8 cellular contexts compared by ENCODE assay signal in the genomic region with DNA sequence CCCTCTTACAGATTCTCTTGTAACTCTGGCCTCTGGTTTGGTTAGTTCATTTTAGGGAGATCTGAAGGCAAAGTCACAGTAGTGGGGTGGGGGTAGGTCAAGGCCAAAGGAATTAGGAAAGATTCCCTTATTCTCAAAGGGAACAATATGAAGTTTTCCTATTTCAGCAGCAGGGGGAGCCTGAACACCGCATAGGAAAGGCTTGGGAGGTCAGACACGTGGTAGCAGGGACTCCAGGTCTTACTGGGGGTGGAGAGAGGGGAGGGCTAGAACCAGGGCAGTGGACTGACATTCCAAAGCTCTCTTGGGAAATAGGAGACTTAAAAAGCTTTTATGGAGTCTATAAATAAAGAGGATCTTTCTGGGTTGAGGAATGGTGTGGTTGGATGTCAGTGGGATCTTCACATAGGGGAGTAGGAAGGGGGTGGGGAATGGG. TPM values are rescaled to one million over a fixed set of nuclear protein-coding genes. Genes with fewer than 3 reads are reported as not detected.
DNase-seq lines count a peak whose midpoint lies in the region; ATAC-seq, FAIRE-seq and TF ChIP-seq lines count a peak whose summit lies in the region.

No MANE protein-coding gene starts in this region.

- peak overlapping the region; percentile 97 for H3K4me3 Mint-ChIP-seq in activated CD4-positive, alpha-beta T cell treated with anti-CD3 and anti-CD28 coated beads for 36 hours

- ATAC-seq in activated CD4-positive, alpha-beta T cell treated with anti-CD3 and anti-CD28 coated beads for 36 hours: no peak
- peak; percentile 32 for ATAC-seq in left colon
- ATAC-seq in HG03565 (IDR thresholded peaks at IDR 0.05; ENCODE audit: unreplicated experiment): no peak

- FAIRE-seq in H54 (lab: Jason Lieb, UNC): no peak

- H3K27me3 Mint-ChIP-seq in activated CD4-positive, alpha-beta T cell treated with anti-CD3 and anti-CD28 coated beads for 36 hours: no peaks in the 10 kb centered on the region

- no peaks in the 10 kb centered on the region for H3K9me3 Mint-ChIP-seq in activated CD4-positive, alpha-beta T cell treated with anti-CD3 and anti-CD28 coated beads for 36 hours (ENCODE audit: low read depth)

- DNase-seq in AG08396 (ENCODE audit: low spot score): peak; percentile 89
- DNase-seq in H54 (ENCODE audit: insufficient read length, low spot score): peak; percentile 61
- peak; percentile 77 for DNase-seq in NCI-H446 treated with DMSO at 0.1 percent for 48 hours (lab: John Stamatoyannopoulos, UW)
- peak; percentile 73 for DNase-seq in activated CD4-positive, alpha-beta T cell treated with anti-CD3 and anti-CD28 coated beads for 36 hours
- peak; percentile 83 to 92 for DNase-seq in dermis microvascular lymphatic vessel endothelial cell (ENCODE audit: low read depth in 2 of 2)
- DNase-seq in left colon: peak; percentile 59 to 87
- DNase-seq in stimulated activated CD4-positive, alpha-beta T cell treated with anti-CD3 and anti-CD28 coated beads, Interleukin-2, amount 100 ng/mL, for 4 hours (ENCODE audit: low read depth): peak; percentile 51

- CTCF ChIA-PET in activated CD4-positive, alpha-beta T cell treated with anti-CD3 and anti-CD28 coated beads for 36 hours (lab: Charles Lee): interaction anchor here (0.5 to 6.1 kb wide), 31 partner anchors 9 to 518 kb away, joined by 3 to 71 read pairs (median 4); a partner anchor contains a TSS

- TF ChIP-seq POLR2A in H54 (IDR thresholded peaks at IDR 0.05; ENCODE audit: low read depth, low read length): no peak

- H3K4me1 Mint-ChIP-seq in activated CD4-positive, alpha-beta T cell treated with anti-CD3 and anti-CD28 coated beads for 36 hours: peaks cover 24% of the 10 kb centered on the region

- H3K36me3 Mint-ChIP-seq in activated CD4-positive, alpha-beta T cell treated with anti-CD3 and anti-CD28 coated beads for 36 hours (ENCODE audit: low read depth): peaks cover 28% of the 10 kb centered on the region

- peak overlapping the region; percentile 82 for H3K27ac Mint-ChIP-seq in activated CD4-positive, alpha-beta T cell treated with anti-CD3 and anti-CD28 coated beads for 36 hours

- POLR2A ChIA-PET in activated CD4-positive, alpha-beta T cell treated with anti-CD3 and anti-CD28 coated beads for 36 hours (lab: Charles Lee): interaction anchor here (1.7 to 4.0 kb wide), 3 partner anchors 9 to 146 kb away, joined by 9 to 48 read pairs (median 14); a partner anchor contains a TSS

- intact Hi-C loops in activated CD4-positive, alpha-beta T cell treated with anti-CD3 and anti-CD28 coated beads for 36 hours (cut with DNase I, micrococcal nuclease): loop anchor here (1.0 to 10.0 kb wide), 15 partner anchors 39 to 1835 kb away; a partner anchor contains a TSS
- intact Hi-C loops in left colon (cut with DNase I, micrococcal nuclease): no loop called here

RNA-seq across cellular contexts. Expression of a gene that starts 1.3 kb away (rescaled TPM):
- total RNA-seq in activated CD4-positive, alpha-beta T cell treated with anti-CD3 and anti-CD28 coated beads for 36 hours: 1 to 10 TPM; 6.4 to 6.5 TPM
- total RNA-seq in dermis microvascular lymphatic vessel endothelial cell (2.7 and 3.3 TPM in 2 replicates), left colon (1 to 10 TPM; 3.5 to 4.1 TPM)

RNA-seq across cellular contexts. Expression of a gene that starts 2.9 kb away (rescaled TPM):
- 1,000 to 10,000 TPM; 5,101 to 9,949 TPM for total RNA-seq in activated CD4-positive, alpha-beta T cell treated with anti-CD3 and anti-CD28 coated beads for 36 hours
- total RNA-seq in dermis microvascular lymphatic vessel endothelial cell (2,319 and 2,425 TPM in 2 replicates), left colon (1,000 to 10,000 TPM; 2,955 to 2,956 TPM)

RNA-seq across cellular contexts. Expression of a gene that starts 8.7 kb away (rescaled TPM):
- total RNA-seq in activated CD4-positive, alpha-beta T cell treated with anti-CD3 and anti-CD28 coated beads for 36 hours: 100 to 1,000 TPM; 132 to 160 TPM
- 320 and 356 TPM in 2 replicates for total RNA-seq in dermis microvascular lymphatic vessel endothelial cell
- total RNA-seq in left colon: 10 to 100 TPM; 44.4 to 48.6 TPM

RNA-seq across cellular contexts. Expression of a gene that starts 15.0 kb away (rescaled TPM):
- total RNA-seq in activated CD4-positive, alpha-beta T cell treated with anti-CD3 and anti-CD28 coated beads for 36 hours: 100 to 1,000 TPM; 446 to 695 TPM
- total RNA-seq in dermis microvascular lymphatic vessel endothelial cell (91.8 and 130 TPM in 2 replicates), left colon (10 to 100 TPM; 59.6 to 80.9 TPM)

RNA-seq across cellular contexts. Expression of a gene that starts 33.0 kb away (rescaled TPM):
- total RNA-seq in activated CD4-positive, alpha-beta T cell treated with anti-CD3 and anti-CD28 coated beads for 36 hours: 10 to 100 TPM; 76.3 to 79.3 TPM
- total RNA-seq in dermis microvascular lymphatic vessel endothelial cell (60.3 and 87.9 TPM in 2 replicates), left colon (10 to 100 TPM; 17.1 to 21.9 TPM)

Comparison
In these comparisons a context has a peak if more than half of its experiments do, and no peak if none do; other contexts are left out.
1. intact Hi-C loops: an anchor here in activated CD4-positive, alpha-beta T cell treated with anti-CD3 and anti-CD28 coated beads for 36 hours (1.0 to 10.0 kb wide); none called in left colon.